23 cellular contexts compared by ENCODE assay signal in the genomic region with DNA sequence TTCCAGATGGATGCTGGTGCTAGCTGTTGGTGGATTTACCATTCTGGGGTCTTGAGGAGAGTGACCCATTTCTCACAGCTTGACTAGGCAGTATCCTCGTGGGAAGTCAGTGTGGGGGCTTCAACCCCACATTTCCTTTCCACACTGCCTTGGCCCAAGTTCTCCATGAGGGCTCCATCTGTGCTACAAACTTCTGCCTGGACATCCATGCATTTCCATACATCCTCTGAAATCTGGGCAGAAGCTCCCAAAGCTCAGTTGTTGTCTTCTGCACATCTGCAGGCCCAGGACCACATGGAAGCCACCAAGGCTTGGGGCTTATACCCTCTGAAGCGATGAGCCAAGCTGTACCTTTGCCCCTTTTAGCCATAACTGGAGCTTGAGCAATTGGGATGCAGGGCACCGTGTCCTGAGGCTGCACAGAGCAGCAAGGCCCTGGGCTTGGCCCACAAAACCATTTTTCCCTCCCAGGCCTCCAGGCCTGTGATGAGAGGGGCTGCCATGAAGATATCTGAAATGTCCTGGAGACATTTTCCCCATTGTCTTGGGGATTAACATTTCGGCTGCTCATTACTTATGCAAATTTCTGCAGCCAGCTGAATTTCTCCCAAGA.
"Had no signal": no experiment of that assay in that cellular context is flagged by ENCODE, and none has a peak within 500 bp of the region (broad histone marks: within the 10 kb centered on the region; RNA-seq: fewer than 3 reads in every experiment).

No MANE protein-coding gene starts in this region.

- H3K9me3 ChIP-seq: right lobe of liver had no signal

- H2AFZ ChIP-seq: neural progenitor cell, parathyroid adenoma had no signal

- FAIRE-seq: kidney, small intestine, urothelium cell line had no signal

- H3K27me3 ChIP-seq: dorsolateral prefrontal cortex, gastrocnemius medialis, neural progenitor cell, right lobe of liver, tibial nerve, upper lobe of left lung had no signal

- H3K4me3 ChIP-seq: dorsolateral prefrontal cortex, gastrocnemius medialis, neural progenitor cell, right lobe of liver, thoracic aorta, tibial nerve, upper lobe of left lung had no signal

- H3K4me2 ChIP-seq: neural progenitor cell had no signal

- H3K27ac ChIP-seq: dorsolateral prefrontal cortex, epithelial cell of prostate, gastrocnemius medialis, neural progenitor cell, parathyroid adenoma, right lobe of liver, thoracic aorta, tibial nerve, upper lobe of left lung had no signal

- H3K4me1 ChIP-seq: gastrocnemius medialis, neural progenitor cell, parathyroid adenoma, right lobe of liver, tibial nerve, upper lobe of left lung had no signal

- DNase-seq: dorsolateral prefrontal cortex; effector CD4-positive, alpha-beta T cell; foreskin fibroblast; gastrocnemius medialis; head of caudate nucleus; kidney; mesenchymal stem cell; midbrain; naive thymus-derived CD4-positive, alpha-beta T cell; right lobe of liver; small intestine; stimulated activated CD4-positive, alpha-beta T cell treated with anti-CD3 and anti-CD28 coated beads, Interleukin-15, amount 100 ng/mL, for 24 hours; stimulated activated CD4-positive, alpha-beta T cell treated with anti-CD3 and anti-CD28 coated beads, Interleukin-2, amount 100 ng/mL, for 48 hours; stimulated activated naive B cell treated with anti-CD40 and anti-IgM and Interleukin-4, amounts not matched to agents 10 μg/mL and 1 μg/mL and 100 μg/mL, for 72 hours; upper lobe of left lung had no signal

- H3K36me3 ChIP-seq: gastrocnemius medialis, neural progenitor cell, right lobe of liver, thoracic aorta, tibial nerve, upper lobe of left lung had no signal

- H3K9ac ChIP-seq: neural progenitor cell, parathyroid adenoma had no signal

- H3K79me2 ChIP-seq: parathyroid adenoma had no signal

- ATAC-seq: esophagus mucosa; gastrocnemius medialis; left lobe of liver; naive thymus-derived CD4-positive, alpha-beta T cell; right lobe of liver; stimulated activated naive B cell treated with anti-CD40 and anti-IgM and Interleukin-4, amounts not matched to agents 10 μg/mL and 1 μg/mL and 100 μg/mL, for 72 hours had no signal
